Comparison of ENCODE assay signal across 3 cellular contexts in genomic region chr11:21402274-21402673, GRCh38.
TF ChIP-seq lines count a peak whose summit lies in the region.

No MANE protein-coding gene starts in this region.

TF ChIP-seq in A549, 52 proteins besides CTCF, POLR2A, EP300 and RAD21 (continued from another document):
- peak; percentile 57 for TF ChIP-seq MAFK (IDR thresholded peaks at IDR 0.05; ENCODE audit: partially characterized antibody)
TF ChIP-seq in A549: peak in this region for 1.

TF ChIP-seq in GM23338, 12 proteins besides CTCF, POLR2A, EP300 and RAD21 (continued from another document):
- no peak for TF ChIP-seq ETS1 (IDR thresholded peaks at IDR 0.05)
- no peak for TF ChIP-seq JUNB (IDR thresholded peaks at IDR 0.05; ENCODE audit: unreplicated experiment)
- no peak for TF ChIP-seq NANOG (IDR thresholded peaks at IDR 0.05; ENCODE audit: borderline replicate concordance)
- TF ChIP-seq EZH2phosphoT487 (IDR thresholded peaks at IDR 0.05; ENCODE audit: unreplicated experiment): no peak
- TF ChIP-seq EZH2 (IDR thresholded peaks at IDR 0.05; ENCODE audit: low read depth, unreplicated experiment): no peak
- TF ChIP-seq ZNF462 (CRISPR knock-in tag; IDR thresholded peaks at IDR 0.05): no peak
- no peak for TF ChIP-seq POLR2AphosphoS5 (IDR thresholded peaks at IDR 0.05; ENCODE audit: low read depth)
- TF ChIP-seq CREB1 (CRISPR knock-in tag; IDR thresholded peaks at IDR 0.05; ENCODE audit: low read depth): no peak
- TF ChIP-seq REST (IDR thresholded peaks at IDR 0.05; ENCODE audit: unreplicated experiment): no peak
- no peak for TF ChIP-seq ZNF114 (CRISPR knock-in tag; IDR thresholded peaks at IDR 0.05)
- no peak for TF ChIP-seq STAT1 (IDR thresholded peaks at IDR 0.05; ENCODE audit: unreplicated experiment)

TF ChIP-seq in K562, 482 proteins besides CTCF, POLR2A, EP300 and RAD21:
- TF ChIP-seq SAP30 (IDR thresholded peaks at IDR 0.05; ENCODE audit: borderline replicate concordance, insufficient read depth, low read depth, low read length, poor library complexity, severe bottlenecking) (no peak), MAFF (IDR thresholded peaks at IDR 0.05; ENCODE audit: low read length) (0 out of 2 replicates have a peak, but pooled peaks have one; percentile 10), RFX7 (CRISPR knock-in tag; IDR thresholded peaks at IDR 0.05) (no peak)
TF ChIP-seq in K562: peak in this region for 1.
